10 cellular contexts compared by ENCODE assay signal in the genomic region with DNA sequence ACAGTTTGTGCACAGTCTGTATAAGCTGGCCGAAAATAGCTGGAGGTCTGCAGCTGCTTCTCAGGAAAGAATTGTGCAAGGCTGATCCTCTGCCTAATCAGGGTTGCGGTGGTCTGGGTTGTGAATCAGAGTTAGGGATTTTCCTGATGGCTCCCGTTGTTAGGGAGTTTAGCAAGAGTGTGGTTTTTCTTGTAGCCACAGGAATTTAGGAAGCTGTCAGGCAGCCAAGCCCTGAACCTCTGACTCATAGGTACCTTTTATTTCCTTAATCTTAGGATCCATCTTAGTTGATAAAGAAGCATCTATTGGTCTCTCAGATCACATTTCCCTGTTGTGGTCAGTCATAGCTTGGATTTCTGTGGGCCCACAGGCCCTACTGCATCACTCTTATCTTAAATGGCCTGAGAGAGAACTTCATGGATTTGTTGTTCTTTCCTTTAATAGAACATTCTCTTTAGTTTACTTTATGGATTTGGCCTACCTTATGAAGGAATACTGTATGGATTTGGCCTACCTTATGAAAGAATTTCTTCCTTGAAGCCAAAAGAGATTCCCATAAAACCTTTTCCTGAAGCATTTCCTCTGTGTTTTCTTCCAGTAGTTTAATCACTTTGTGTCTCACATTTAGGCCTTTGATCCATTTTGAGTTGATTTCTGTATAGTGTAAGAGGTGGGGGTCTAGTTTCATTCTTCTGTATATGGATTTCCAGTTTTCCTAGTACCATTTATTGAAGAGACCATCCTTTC. TPM values are rescaled to one million over a fixed set of nuclear protein-coding genes. Genes with fewer than 3 reads are reported as not detected.
DNase-seq lines count a peak whose midpoint lies in the region; ATAC-seq and TF ChIP-seq lines count a peak whose summit lies in the region.
"Had no signal": no experiment of that assay in that cellular context is flagged by ENCODE, and none has a peak within 500 bp of the region (broad histone marks: within the 10 kb centered on the region; RNA-seq: fewer than 3 reads in every experiment).

No MANE protein-coding gene starts in this region.

- H3K9ac ChIP-seq in neural progenitor cell: no peak overlapping the region

- no peaks in the 10 kb centered on the region for H3K79me2 ChIP-seq in neural progenitor cell (ENCODE audit: low read depth)

- no peak overlapping the region for H3K27ac Mint-ChIP-seq in neural progenitor cell

- H3F3A ChIP-seq in neural progenitor cell (ENCODE audit: low read depth): no peaks in the 10 kb centered on the region

- no peak overlapping the region for H3K27ac ChIP-seq in neural progenitor cell

- no peaks in the 10 kb centered on the region for H3K36me3 Mint-ChIP-seq in neural progenitor cell

- no peaks in the 10 kb centered on the region for H3K27me3 ChIP-seq in neural progenitor cell

- peaks cover 4% of the 10 kb centered on the region for H3K4me1 ChIP-seq in neural progenitor cell

- no peak overlapping the region for H3K4me3 ChIP-seq in neural progenitor cell

- TF ChIP-seq CTCF in neural progenitor cell (IDR thresholded peaks at IDR 0.05): no peak

- no peak overlapping the region for H3K4me3 Mint-ChIP-seq in neural progenitor cell

- no peaks in the 10 kb centered on the region for H4K20me1 ChIP-seq in neural progenitor cell (ENCODE audit: low read depth)

- ATAC-seq in GM18909 (IDR thresholded peaks at IDR 0.05; ENCODE audit: poor library complexity, unreplicated experiment): no peak

- DNase-seq in Daoy (ENCODE audit: low read depth): peak; percentile 90
- DNase-seq in NOMO-1 treated with dmso at 0.1 percent for 144 hours (lab: John Stamatoyannopoulos, UW; ENCODE audit: unreplicated experiment): peak; percentile 43
- DNase-seq in dermis microvascular lymphatic vessel endothelial cell (ENCODE audit: low read depth in 2 of 2): peak; percentile 24 to 78
- DNase-seq in neural progenitor cell (ENCODE audit: low spot score): no peak
- DNase-seq in activated CD4-positive, alpha-beta T cell treated with anti-CD3 and anti-CD28 coated beads, Interleukin-2, amount 50 U/mL, for 48 hours: no peak
- no peak for DNase-seq in epidermal melanocyte (ENCODE audit: insufficient read length, low spot score)
- no peak for DNase-seq in NCI-H774 (lab: John Stamatoyannopoulos, UW)
- DNase-seq: activated T-cell treated with anti-CD3 and anti-CD28 coated beads, Interleukin-2, amount 50 U/mL, for 1 hour; NCI-H524 treated with DMSO at 0.1 percent for 48 hours had no signal

- no peak overlapping the region for H3K4me2 ChIP-seq in neural progenitor cell

- no peaks in the 10 kb centered on the region for H3K36me3 ChIP-seq in neural progenitor cell

- H3K27me3 Mint-ChIP-seq in neural progenitor cell (ENCODE audit: insufficient read depth, low read depth): peaks cover 4% of the 10 kb centered on the region

- no peaks in the 10 kb centered on the region for H3K4me1 Mint-ChIP-seq in neural progenitor cell

- peaks cover 19% of the 10 kb centered on the region for H3K9me3 ChIP-seq in neural progenitor cell (ENCODE audit: low read depth)

- peak overlapping the region; percentile 9 for H2AFZ ChIP-seq in neural progenitor cell (replicated peaks)

- peaks cover 39% of the 10 kb centered on the region for H3K9me3 Mint-ChIP-seq in neural progenitor cell

RNA-seq across cellular contexts. Expression of gene KIF25, which starts 10.3 kb away (rescaled TPM):
- not detected in 2 replicates for total RNA-seq in Daoy (2014; rRNA removed; shearing (Covaris generic))
- under 0.01 TPM in 1 of 2 replicates, not detected in the other for total RNA-seq in dermis microvascular lymphatic vessel endothelial cell
- total RNA-seq in neural progenitor cell (ENCODE audit: low replicate concordance): 1.2 and 1.5 TPM in 2 replicates

Comparison
In these comparisons a context has a peak if more than half of its experiments do, and no peak if none do; other contexts are left out.
1. DNase-seq: peak in Daoy (single experiment), NOMO-1 treated with dmso at 0.1 percent for 144 hours (single experiment) and dermis microvascular lymphatic vessel endothelial cell (2 of 2); none in neural progenitor cell (single experiment), activated CD4-positive, alpha-beta T cell treated with anti-CD3 and anti-CD28 coated beads, Interleukin-2, amount 50 U/mL, for 48 hours (0 of 2), epidermal melanocyte (single experiment) and NCI-H774 (single experiment).